Comparison of ENCODE assay signal across 13 cellular contexts in the genomic region with DNA sequence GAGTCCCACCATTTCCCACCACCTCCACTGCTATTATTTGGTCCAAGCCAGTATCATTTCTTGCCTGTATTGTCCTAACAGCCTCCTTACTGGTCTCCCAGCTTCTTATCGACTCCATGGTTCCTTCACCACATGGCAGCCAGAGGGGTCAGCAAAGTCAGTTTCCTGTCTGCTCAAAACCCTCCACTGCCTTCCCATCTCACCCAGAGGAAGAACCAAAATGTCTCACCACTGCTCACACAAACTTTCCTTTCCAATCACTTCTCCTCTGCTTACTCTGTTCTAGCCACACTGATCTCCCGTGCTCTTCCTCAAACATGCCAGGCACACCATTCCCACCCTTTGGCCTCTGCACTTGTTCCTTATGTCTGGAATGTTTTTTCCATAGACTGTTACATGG. TPM values are rescaled to one million over a fixed set of nuclear protein-coding genes. Genes with fewer than 3 reads are reported as not detected.
DNase-seq lines count a peak whose midpoint lies in the region; ATAC-seq, FAIRE-seq and TF ChIP-seq lines count a peak whose summit lies in the region.
"Had no signal": no experiment of that assay in that cellular context is flagged by ENCODE, and none has a peak within 500 bp of the region (broad histone marks: within the 10 kb centered on the region; RNA-seq: fewer than 3 reads in every experiment).

No MANE protein-coding gene starts in this region.

- peaks cover 93% of the 10 kb centered on the region for H3K79me2 ChIP-seq in ACC112 (ENCODE audit: control insufficient read depth, insufficient read depth, low read length, unreplicated experiment)

- TF ChIP-seq CTCF in VCaP (conservative IDR thresholded peaks at IDR 0.05) (no peak), pancreas (IDR thresholded peaks at IDR 0.05) (no peak), foreskin fibroblast (IDR thresholded peaks at IDR 0.05; ENCODE audit: low read depth, low read length) (no peak)

- H3K4me3 Mint-ChIP-seq in CD8-positive, alpha-beta memory T cell, result peak overlapping the region in 2 of 7 donors; percentile 14 to 26
- H3K4me3 Mint-ChIP-seq: CD14-positive monocyte had no signal

- WGBS in pancreas, 2 donors, result 92% methylated on average over 2 of the region's 2 CpGs

- POLR2A ChIA-PET in CD8-positive, alpha-beta memory T cell (lab: Charles Lee), result interaction anchor here (0.8 kb wide), 1 partner anchor 38 kb away, joined by 3 read pairs; no protein-coding TSS in a partner anchor

- H3K9me3 Mint-ChIP-seq in CD8-positive, alpha-beta memory T cell, result no peaks in the 10 kb centered on the region
- H3K9me3 Mint-ChIP-seq: CD14-positive monocyte had no signal

- no peaks in the 10 kb centered on the region for H3K9me3 ChIP-seq in CD8-positive, alpha-beta memory T cell (ENCODE audit: low read length)
- no peaks in the 10 kb centered on the region for H3K9me3 ChIP-seq in pancreas
- H3K9me3 ChIP-seq: colonic mucosa had no signal

- H3K4me1 ChIP-seq in ACC112 (ENCODE audit: control insufficient read depth, insufficient read depth, low read length, unreplicated experiment) (peaks cover 34% of the 10 kb centered on the region), pancreas (peaks cover 20 to 24% (median 21%) of the 10 kb centered on the region in 3 donors)
- peaks cover 87% of the 10 kb centered on the region for H3K4me1 ChIP-seq in CD8-positive, alpha-beta memory T cell (ENCODE audit: insufficient read depth, low read length)
- H3K4me1 ChIP-seq: colonic mucosa had no signal

- H3K4me3 ChIP-seq in ACC112 (ENCODE audit: low read depth, low read length), result no peak overlapping the region
- no peak overlapping the region for H3K4me3 ChIP-seq in CD8-positive, alpha-beta memory T cell (ENCODE audit: low read length)
- no peak overlapping the region for H3K4me3 ChIP-seq in pancreas
- H3K4me3 ChIP-seq in foreskin fibroblast (ENCODE audit: low read depth in 1 of 2, low read length in 2 of 2), result no peak overlapping the region
- H3K4me3 ChIP-seq: colonic mucosa had no signal

- CTCF ChIA-PET in CD8-positive, alpha-beta memory T cell (lab: Charles Lee), result interaction anchor here (0.9 to 4.5 kb wide), 2 partner anchors 39 to 40 kb away, joined by 3 to 29 read pairs; a partner anchor contains a TSS

- ATAC-seq in HG02870 (IDR thresholded peaks at IDR 0.05; ENCODE audit: unreplicated experiment) (no peak), pancreas (no peak)

- H3K27me3 ChIP-seq in ACC112 (ENCODE audit: insufficient read depth, low read length) (no peaks in the 10 kb centered on the region), pancreas (no peaks in the 10 kb centered on the region)
- H3K27me3 ChIP-seq in CD8-positive, alpha-beta memory T cell (ENCODE audit: insufficient read depth, low read length, poor library complexity, severe bottlenecking), result no peaks in the 10 kb centered on the region
- H3K27me3 ChIP-seq: colonic mucosa had no signal

- H3K36me3 Mint-ChIP-seq in CD8-positive, alpha-beta memory T cell, result peaks cover 15 to 71% (median 23%) of the 10 kb centered on the region in 3 donors

- FAIRE-seq in pancreas (lab: Jason Lieb, UNC), result no peak

- H2AFZ ChIP-seq in ACC112 (ENCODE audit: low read length, unreplicated experiment), result no peak overlapping the region

- peak overlapping the region; percentile 22 to 96 (median 86) for H3K27ac Mint-ChIP-seq in CD8-positive, alpha-beta memory T cell

- H3K36me3 ChIP-seq in ACC112 (ENCODE audit: insufficient read depth, low read length) (peaks cover 35% of the 10 kb centered on the region), pancreas (peaks cover 0 to 17% (median 0%) of the 10 kb centered on the region in 3 donors)
- H3K36me3 ChIP-seq in CD8-positive, alpha-beta memory T cell (ENCODE audit: insufficient read depth, low read length), result peaks cover 4% of the 10 kb centered on the region
- H3K36me3 ChIP-seq: colonic mucosa had no signal

- DNase-seq in CD8-positive, alpha-beta memory T cell, result no peak
- DNase-seq in epithelial cell of prostate (ENCODE audit: low read depth, low spot score), result no peak
- DNase-seq in pancreas, result no peak
- DNase-seq in stimulated activated CD4-positive, alpha-beta T cell treated with anti-CD3 and anti-CD28 coated beads, Interleukin-4, amount 100 ng/mL, for 4 hours, result no peak
- DNase-seq in foreskin fibroblast, result no peak
- DNase-seq: colonic mucosa; NCI-H1694; NCI-H524 treated with DMSO at 0.1 percent for 48 hours; stimulated activated CD4-positive, alpha-beta T cell treated with anti-CD3 and anti-CD28 coated beads, Interleukin-2, amount 100 ng/mL, for 48 hours had no signal

- H3K27me3 Mint-ChIP-seq in CD8-positive, alpha-beta memory T cell, result no peaks in the 10 kb centered on the region

- H3K27ac ChIP-seq in ACC112 (ENCODE audit: low read depth, low read length) (peak overlapping the region; percentile 14; the same call in 1 of the 2 replicates), VCaP (peak overlapping the region; percentile 5; the same call in 1 of the 2 replicates), epithelial cell of prostate (peak overlapping the region; percentile 100), pancreas (no peak overlapping the region)
- no peak overlapping the region for H3K27ac ChIP-seq in CD8-positive, alpha-beta memory T cell (ENCODE audit: low read depth, low read length)
- H3K27ac ChIP-seq: colonic mucosa had no signal

- intact Hi-C loops in pancreas (cut with DNase I), result no loop called here

- H3K4me1 Mint-ChIP-seq in CD8-positive, alpha-beta memory T cell, result peaks cover 86 to 96% (median 91%) of the 10 kb centered on the region in 3 donors

RNA-seq across cellular contexts. Expression of a gene that starts 39.7 kb away (rescaled TPM):
- total RNA-seq in CD8-positive, alpha-beta memory T cell, result 100 to 1,000 TPM; 328 TPM
- 32.1 TPM for polyA plus RNA-seq in CD8-positive, alpha-beta memory T cell
- 10 to 100 TPM; 27.3 to 59.8 (median 40.0) TPM for total RNA-seq in pancreas
- polyA plus RNA-seq in pancreas, result 10 to 100 TPM; 40.8 to 55.5 TPM

RNA-seq across cellular contexts. Expression of a gene that starts 45.2 kb away (rescaled TPM):
- total RNA-seq in CD8-positive, alpha-beta memory T cell, result not detected
- polyA plus RNA-seq in CD8-positive, alpha-beta memory T cell, result not detected
- under 1 TPM in 5 of 6 donors, not detected in 1; 0.28 to 0.94 (median 0.60) TPM for total RNA-seq in pancreas
- polyA plus RNA-seq in pancreas, result 1 to 10 TPM; 3.7 to 7.8 TPM
- polyA plus RNA-seq: CD14-positive monocyte had no signal

RNA-seq across cellular contexts. Expression of a gene that starts 56.2 kb away (rescaled TPM):
- 10 to 100 TPM; 60.3 to 62.7 TPM for total RNA-seq in CD8-positive, alpha-beta memory T cell
- polyA plus RNA-seq in CD8-positive, alpha-beta memory T cell, result 1.1 TPM
- 1 to 10 TPM in 1 of 6 donors, under 1 TPM in 4, not detected in 1; 0.20 to 1.5 (median 0.79) TPM for total RNA-seq in pancreas
- polyA plus RNA-seq in pancreas, result under 1 TPM; 0.04 to 0.12 TPM

Comparison
In these comparisons a context has a peak if more than half of its experiments do, and no peak if none do; other contexts are left out.
1. H3K27ac ChIP-seq: peak in ACC112 (single experiment), VCaP (single experiment) and epithelial cell of prostate (single experiment); none in CD8-positive, alpha-beta memory T cell (single experiment) and pancreas (0 of 4).
2. RNA of a gene that starts 39.7 kb away (total RNA-seq): 328 TPM in CD8-positive, alpha-beta memory T cell; 27.3 to 59.8 TPM in pancreas; every median in the first group is over 4 times any median in the second.
3. RNA of a gene that starts 56.2 kb away (total RNA-seq): 60.3 to 62.7 TPM in CD8-positive, alpha-beta memory T cell; 0.20 to 1.5 TPM in pancreas; every median in the first group is over 10 times any median in the second.